Comparison of ENCODE assay signal across 11 cellular contexts in genomic region chr17:48995332-48995870, GRCh38. TPM values are rescaled to one million over a fixed set of nuclear protein-coding genes. Genes with fewer than 3 reads are reported as not detected.
DNase-seq lines count a peak whose midpoint lies in the region; ATAC-seq and TF ChIP-seq lines count a peak whose summit lies in the region.
"Had no signal": no experiment of that assay in that cellular context is flagged by ENCODE, and none has a peak within 500 bp of the region (broad histone marks: within the 10 kb centered on the region; RNA-seq: fewer than 3 reads in every experiment).

No MANE protein-coding gene starts in this region.

- H3K27ac ChIP-seq in dorsolateral prefrontal cortex = no peak overlapping the region
- H3K27ac ChIP-seq: esophagus squamous epithelium had no signal

- peaks cover 31% of the 10 kb centered on the region for H3K4me1 ChIP-seq in neuron (ENCODE audit: insufficient read depth, low read length)

- intact Hi-C loops in Calu3 (cut with micrococcal nuclease; ENCODE audit: unreplicated experiment) = no loop called here
- intact Hi-C loops in dorsolateral prefrontal cortex (cut with DNase I) = loop anchor here in 1 of 2 donors (10.0 kb wide), 1 partner anchor 251 kb away; no protein-coding TSS in a partner anchor

- TF ChIP-seq CTCF in Calu3 (IDR thresholded peaks at IDR 0.05; ENCODE audit: unreplicated experiment) (no peak), dorsolateral prefrontal cortex (IDR thresholded peaks at IDR 0.05 in 54 of 56, conservative IDR thresholded peaks at IDR 0.05 in 2 of 56; ENCODE audit: low read depth in 1 of 56, partially characterized antibody in 56 of 56) (no peak)

- H3K4me3 ChIP-seq in GM08714 (ENCODE audit: low read length) (peak overlapping the region; percentile 7; the same call in 1 of the 2 replicates), MG63 (peak overlapping the region; percentile 23), neuron (ENCODE audit: low read length) (peak overlapping the region; percentile 66), dorsolateral prefrontal cortex (no peak overlapping the region)

- peaks cover 22% of the 10 kb centered on the region for H3K36me3 Mint-ChIP-seq in Calu3 (ENCODE audit: insufficient read depth, unreplicated experiment)

- H3K36me3 ChIP-seq in MG63 = no peaks in the 10 kb centered on the region
- no peaks in the 10 kb centered on the region for H3K36me3 ChIP-seq in neuron (ENCODE audit: insufficient read depth, low read length)
- H3K36me3 ChIP-seq: esophagus squamous epithelium had no signal

- BruUV-seq in Calu3 (replicated peaks; lab: Mats Ljungman, UMichigan) = no TSS peak

- H3K27ac Mint-ChIP-seq in Calu3 (ENCODE audit: unreplicated experiment) = no peak overlapping the region

- H3K4me1 Mint-ChIP-seq in Calu3 (ENCODE audit: low read depth, unreplicated experiment) = peaks cover 8% of the 10 kb centered on the region

- CTCF ChIA-PET in Calu3 (lab: Charles Lee) = interaction anchor here (1.1 to 1.6 kb wide), 2 partner anchors 21 to 116 kb away, joined by 3 to 6 read pairs; no protein-coding TSS in a partner anchor

- H3K27me3 ChIP-seq in MG63 (peaks cover 82% of the 10 kb centered on the region), neuron (ENCODE audit: insufficient read depth, low read length) (no peaks in the 10 kb centered on the region), dorsolateral prefrontal cortex (peaks cover 29 to 100% (median 98%) of the 10 kb centered on the region in 45 donors)

- no peak for ATAC-seq in HG03432 (IDR thresholded peaks at IDR 0.05; ENCODE audit: unreplicated experiment)

- peak overlapping the region; percentile 82 for H2AFZ ChIP-seq in neuron (ENCODE audit: low read depth, low read length)

- H3K4me3 Mint-ChIP-seq in Calu3 (ENCODE audit: low read depth, unreplicated experiment) = no peak overlapping the region

- DNase-seq in MG63 (peak; percentile 33), cerebellar cortex (ENCODE audit: low spot score) (peak; percentile 54), Calu3 (no peak), dorsolateral prefrontal cortex (no peak)
- DNase-seq: activated CD4-positive, CD25-positive, alpha-beta regulatory T cell treated with anti-CD3 and anti-CD28 coated beads, Interleukin-2, amount 50 U/mL, for 72 hours; esophagus squamous epithelium had no signal

- H3K27me3 Mint-ChIP-seq in Calu3 (ENCODE audit: unreplicated experiment) = peaks cover 98% of the 10 kb centered on the region

- H3K9me3 ChIP-seq in MG63 (no peaks in the 10 kb centered on the region), neuron (ENCODE audit: low read length) (no peaks in the 10 kb centered on the region)
- H3K9me3 ChIP-seq: esophagus squamous epithelium had no signal

- H3K9me3 Mint-ChIP-seq in Calu3 (ENCODE audit: low read depth, unreplicated experiment) = no peaks in the 10 kb centered on the region

RNA-seq across cellular contexts. Expression of gene IGF2BP1, which starts 1.8 kb away (rescaled TPM):
- 0.52 and 0.95 TPM in 2 replicates for total RNA-seq in MG63 (2014; rRNA removed; shearing (Covaris generic); ENCODE audit: low replicate concordance)
- total RNA-seq in Calu3 (2022) (14.4 and 17.6 TPM in 2 replicates), dorsolateral prefrontal cortex (not detected)
- total RNA-seq: esophagus squamous epithelium, right cardiac atrium had no signal

RNA-seq across cellular contexts. Expression of gene GIP, which starts 27.0 kb away (rescaled TPM):
- not detected in 2 replicates for total RNA-seq in MG63 (2014; rRNA removed; shearing (Covaris generic); ENCODE audit: low replicate concordance)
- total RNA-seq in Calu3 (2022) = not detected in 2 replicates
- total RNA-seq in dorsolateral prefrontal cortex = not detected
- total RNA-seq: esophagus squamous epithelium, right cardiac atrium, urinary bladder had no signal

RNA-seq across cellular contexts. Expression of gene SNF8, which starts 50.8 kb away (rescaled TPM):
- 266 and 293 TPM in 2 replicates for total RNA-seq in MG63 (2014; rRNA removed; shearing (Covaris generic); ENCODE audit: low replicate concordance)
- total RNA-seq in Calu3 (2022) = 198 and 213 TPM in 2 replicates
- total RNA-seq in dorsolateral prefrontal cortex = 100 to 1,000 TPM in 1 of 120 experiments, 10 to 100 TPM in 119; 50.1 to 104 (median 70.5) TPM

Comparison
In these comparisons a context has a peak if more than half of its experiments do, and no peak if none do; other contexts are left out.
1. H3K4me3 ChIP-seq: peak in GM08714 (single experiment), MG63 (single experiment) and neuron (single experiment); none in dorsolateral prefrontal cortex (0 of 59).
2. DNase-seq: peak in MG63 (single experiment) and cerebellar cortex (single experiment); none in Calu3 (single experiment) and dorsolateral prefrontal cortex (0 of 10).